Comparison of ENCODE assay signal across 1 cellular context in the genomic region with DNA sequence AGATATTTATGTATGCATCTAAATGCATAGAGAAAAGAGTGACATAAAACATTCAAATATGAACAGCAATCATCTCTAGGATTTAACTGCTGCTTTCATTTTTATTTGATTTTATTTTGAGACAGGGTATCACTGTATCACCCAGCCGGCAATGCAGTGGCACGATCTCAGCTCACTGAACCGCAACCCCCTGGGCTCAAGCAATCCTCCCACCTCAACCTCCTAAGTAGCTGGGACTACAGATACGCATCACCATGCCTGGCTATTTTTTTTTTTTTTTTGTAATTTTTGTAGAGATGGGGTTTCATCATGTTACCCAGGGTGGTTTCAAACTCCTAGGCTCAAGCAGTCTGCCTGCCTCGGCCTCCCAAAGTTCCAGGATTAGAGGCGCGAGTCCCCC.
TF ChIP-seq lines count a peak whose summit lies in the region.

No MANE protein-coding gene starts in this region.

TF ChIP-seq in SK-N-SH treated with all-trans-retinoic acid at 6 μM for 48 hours, 23 proteins besides CTCF, POLR2A, EP300 and RAD21 (continued from another document):
- TF ChIP-seq, protein P1, sequence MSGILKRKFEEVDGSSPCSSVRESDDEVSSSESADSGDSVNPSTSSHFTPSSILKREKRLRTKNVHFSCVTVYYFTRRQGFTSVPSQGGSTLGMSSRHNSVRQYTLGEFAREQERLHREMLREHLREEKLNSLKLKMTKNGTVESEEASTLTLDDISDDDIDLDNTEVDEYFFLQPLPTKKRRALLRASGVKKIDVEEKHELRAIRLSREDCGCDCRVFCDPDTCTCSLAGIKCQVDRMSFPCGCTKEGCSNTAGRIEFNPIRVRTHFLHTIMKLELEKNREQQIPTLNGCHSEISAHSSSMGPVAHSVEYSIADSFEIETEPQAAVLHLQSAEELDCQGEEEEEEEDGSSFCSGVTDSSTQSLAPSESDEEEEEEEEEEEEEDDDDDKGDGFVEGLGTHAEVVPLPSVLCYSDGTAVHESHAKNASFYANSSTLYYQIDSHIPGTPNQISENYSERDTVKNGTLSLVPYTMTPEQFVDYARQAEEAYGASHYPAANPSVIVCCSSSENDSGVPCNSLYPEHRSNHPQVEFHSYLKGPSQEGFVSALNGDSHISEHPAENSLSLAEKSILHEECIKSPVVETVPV (CRISPR knock-in tag; IDR thresholded peaks at IDR 0.05) = no peak
- TF ChIP-seq ESRRG (CRISPR knock-in tag; IDR thresholded peaks at IDR 0.05) (no peak), TCF4 (CRISPR knock-in tag; IDR thresholded peaks at IDR 0.05; ENCODE audit: borderline replicate concordance) (no peak)
